In the genomic region with DNA sequence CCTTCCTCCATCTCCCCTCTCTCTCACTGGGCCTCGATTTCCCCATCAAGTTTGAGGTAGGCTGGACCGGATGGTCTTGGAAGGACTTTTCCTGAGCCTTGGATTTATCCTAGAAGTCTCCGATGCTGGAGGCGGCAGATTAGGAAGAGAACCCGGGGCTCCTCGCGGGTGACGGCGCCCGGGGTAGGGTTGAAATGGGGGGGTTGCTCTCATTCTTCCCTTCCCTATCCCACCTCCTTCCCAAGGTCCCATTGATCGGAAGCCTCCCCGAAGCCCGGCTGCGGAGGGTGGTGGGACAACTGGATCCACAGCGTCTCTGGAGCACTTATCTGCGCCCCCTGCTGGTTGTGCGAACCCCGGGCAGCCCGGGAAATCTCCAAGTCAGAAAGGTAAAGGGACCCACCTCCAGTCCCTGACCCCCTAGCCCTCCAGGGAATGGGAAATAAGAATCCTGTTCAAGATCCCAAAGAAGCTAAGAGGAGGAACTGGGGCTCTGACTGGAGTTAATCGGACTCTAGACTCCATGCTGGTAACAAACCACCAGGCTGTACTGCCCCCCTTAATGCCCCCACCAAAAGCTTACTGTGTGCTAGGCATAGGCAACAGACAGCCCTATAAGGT, we compare ENCODE assay signal across 8 cellular contexts. TPM values are rescaled to one million over a fixed set of nuclear protein-coding genes. Genes with fewer than 3 reads are reported as not detected.
A peak's percentile ranks its signal among the peaks of the same experiment; 100 is the strongest.
DNase-seq lines count a peak whose midpoint lies in the region; ATAC-seq, FAIRE-seq and TF ChIP-seq lines count a peak whose summit lies in the region.

No MANE protein-coding gene starts in this region.

- POLR2A ChIA-PET in Panc1 (lab: Charles Lee): interaction anchor here (0.8 to 1.5 kb wide), 2 partner anchors 14 to 76 kb away, joined by 3 read pairs; partner anchors contain the start of gene SIX5

- H3K4me2 ChIP-seq in neuronal stem cell (ENCODE audit: insufficient read depth, low read length, poor library complexity, severe bottlenecking): peak overlapping the region; percentile 92

- no CpG with 5 or more reads among the region's 20 CpGs for WGBS in neuronal stem cell (ENCODE audit: extremely low coverage in 2 of 2, insufficient read length in 2 of 2, insufficient replicate concordance in 1 of 2), 2 donors

- intact Hi-C loops in Panc1 (cut with micrococcal nuclease; ENCODE audit: unreplicated experiment): no loop called here

- no peak overlapping the region for H3K14ac ChIP-seq in neuronal stem cell (ENCODE audit: low read length)

- no peak for FAIRE-seq in frontal cortex (lab: Jason Lieb, UNC)

- in situ Hi-C loops in Panc1 (cut with HindIII; ENCODE audit: low pct_unique_long_range_greater_than_20kb, low sequenced_read_pairs): no loop called here

- H3K36me3 ChIP-seq in Panc1 (ENCODE audit: control insufficient read depth, insufficient read depth, low read length): peaks cover 4% of the 10 kb centered on the region; the same call in 1 of the 2 replicates
- peaks cover 15 to 45% of the 10 kb centered on the region in 2 donors for H3K36me3 ChIP-seq in neuronal stem cell (replicated peaks in 1 of 2; ENCODE audit: control insufficient read depth in 2 of 2, insufficient read depth in 2 of 2, low read length in 2 of 2)

- no peak overlapping the region for H2BK12ac ChIP-seq in neuronal stem cell (ENCODE audit: low read length)

- no peak overlapping the region for H2BK120ac ChIP-seq in neuronal stem cell (ENCODE audit: low read depth, low read length)

- peak; percentile 43 for DNase-seq in COR-L47 (lab: John Stamatoyannopoulos, UW)
- DNase-seq in HuH-7.5 (ENCODE audit: low spot score): peak; percentile 89
- DNase-seq in Panc1 (ENCODE audit: low read depth, low spot score): no peak
- DNase-seq in activated effector memory CD4-positive, alpha-beta T cell treated with anti-CD3 and anti-CD28 coated beads, Interleukin-2, amount 50 U/mL, for 16 hours: peak; percentile 92
- DNase-seq in frontal cortex (ENCODE audit: low spot score in 2 of 2): peak; percentile 51 to 69
- DNase-seq in neuronal stem cell (ENCODE audit: low spot score): no peak
- peak; percentile 74 for DNase-seq in superior temporal gyrus (ENCODE audit: extremely low spot score)

- H2BK15ac ChIP-seq in neuronal stem cell (ENCODE audit: low read length): no peak overlapping the region

- H3K27me3 ChIP-seq in Panc1 (ENCODE audit: control insufficient read depth, insufficient read depth, low read length) (no peaks in the 10 kb centered on the region), neuronal stem cell (ENCODE audit: control insufficient read depth in 3 of 3, insufficient read depth in 3 of 3, low read depth in 1 of 3, low read length in 3 of 3) (no peaks in the 10 kb centered on the region)

- no peak overlapping the region for H3K4ac ChIP-seq in neuronal stem cell (ENCODE audit: low read length)

- no peak overlapping the region for H3K23ac ChIP-seq in neuronal stem cell (ENCODE audit: low read depth, low read length, poor library complexity)

- ATAC-seq in Panc1 (0 out of 2 replicates have a peak, but pooled peaks have one; percentile 31), HG03097 (IDR thresholded peaks at IDR 0.05; ENCODE audit: low FRiP score, unreplicated experiment) (no peak)

- CTCF ChIA-PET in Panc1 (lab: Charles Lee): interaction anchor here (0.5 to 1.1 kb wide), 4 partner anchors 10 to 76 kb away, joined by 3 to 5 read pairs (median 4); partner anchors contain the start of gene SIX5

- no peak overlapping the region for H2BK5ac ChIP-seq in neuronal stem cell (ENCODE audit: low read length)

- H3K79me1 ChIP-seq in neuronal stem cell (ENCODE audit: low read depth, low read length): peaks cover 5% of the 10 kb centered on the region

- H3K4me3 ChIP-seq in Panc1 (ENCODE audit: low read depth in 2 of 2, low read length in 2 of 2) (peak overlapping the region; percentile 73 to 74), neuronal stem cell (ENCODE audit: low read length in 2 of 2) (peak overlapping the region; percentile 58 to 97)

- no peak overlapping the region for H4K8ac ChIP-seq in neuronal stem cell (ENCODE audit: low read depth, low read length)

- peak; percentile 93 for TF ChIP-seq CTCF in Panc1 (IDR thresholded peaks at IDR 0.05)

- peak overlapping the region; percentile 72 for H3K18ac ChIP-seq in neuronal stem cell (ENCODE audit: low read length)

- BruUV-seq in Panc1 (replicated peaks; lab: Mats Ljungman, UMichigan): TSS peak; percentile 82

- H2AK5ac ChIP-seq in neuronal stem cell (ENCODE audit: low read depth, low read length): no peak overlapping the region

- peak overlapping the region; percentile 93 for H3K9ac ChIP-seq in neuronal stem cell (ENCODE audit: low read depth, low read length, poor library complexity)

- H3K4me1 ChIP-seq in Panc1 (ENCODE audit: control insufficient read depth, insufficient read depth, low read length) (no peaks in the 10 kb centered on the region), neuronal stem cell (ENCODE audit: control insufficient read depth in 2 of 2, insufficient read depth in 1 of 2, low read depth in 1 of 2, low read length in 2 of 2) (peaks cover 2 to 3% of the 10 kb centered on the region in 2 donors)

- H4K91ac ChIP-seq in neuronal stem cell (ENCODE audit: low read depth, low read length, poor library complexity): no peak overlapping the region

- H2AFZ ChIP-seq in neuronal stem cell (ENCODE audit: low read length): peak overlapping the region; percentile 89

- peak overlapping the region; percentile 82 for H3K27ac ChIP-seq in Panc1 (ENCODE audit: low read length)
- peak overlapping the region; percentile 64 for H3K27ac ChIP-seq in neuronal stem cell (replicated peaks; ENCODE audit: low read length)

- H3K9me3 ChIP-seq in Panc1 (ENCODE audit: control insufficient read depth, insufficient read depth, low read depth, low read length) (no peaks in the 10 kb centered on the region), neuronal stem cell (replicated peaks in 1 of 2; ENCODE audit: control insufficient read depth in 2 of 2, insufficient read depth in 1 of 2, low read depth in 1 of 2, low read length in 2 of 2) (no peaks in the 10 kb centered on the region)

RNA-seq across cellular contexts. Expression of gene QPCTL, which starts 0.8 kb away (rescaled TPM):
- total RNA-seq in Panc1 (2021; ENCODE audit: unreplicated experiment): 19.4 TPM
- 20.4 TPM for polyA plus RNA-seq in Panc1 (2012; ENCODE audit: insufficient read length)
- 8.2 TPM for total RNA-seq in frontal cortex
- 9.8 TPM for polyA plus RNA-seq in neuronal stem cell (2013, experiment 1 of 2)
- polyA plus RNA-seq in neuronal stem cell (2013, experiment 2 of 2): 10.3 TPM

RNA-seq across cellular contexts. Expression of gene SNRPD2, which starts 1.5 kb away (rescaled TPM):
- total RNA-seq in Panc1 (2021; ENCODE audit: unreplicated experiment) (496 TPM), frontal cortex (157 TPM)
- 674 TPM for polyA plus RNA-seq in Panc1 (2012; ENCODE audit: insufficient read length)
- polyA plus RNA-seq in neuronal stem cell (2013, experiment 1 of 2): 2,162 TPM
- 2,125 TPM for polyA plus RNA-seq in neuronal stem cell (2013, experiment 2 of 2)

RNA-seq across cellular contexts. Expression of gene GIPR, which starts 25.3 kb away (rescaled TPM):
- total RNA-seq in Panc1 (2021; ENCODE audit: unreplicated experiment): 2.0 TPM
- polyA plus RNA-seq in Panc1 (2012; ENCODE audit: insufficient read length): 1.9 TPM
- total RNA-seq in frontal cortex: 0.41 TPM
- 0.17 TPM for polyA plus RNA-seq in neuronal stem cell (2013, experiment 1 of 2)
- 0.03 TPM for polyA plus RNA-seq in neuronal stem cell (2013, experiment 2 of 2)

RNA-seq across cellular contexts. Expression of gene FBXO46, which starts 37.4 kb away (rescaled TPM):
- total RNA-seq in Panc1 (2021; ENCODE audit: unreplicated experiment) (25.1 TPM), frontal cortex (13.9 TPM)
- polyA plus RNA-seq in Panc1 (2012; ENCODE audit: insufficient read length): 11.6 TPM
- polyA plus RNA-seq in neuronal stem cell (2013, experiment 1 of 2): 16.9 TPM
- polyA plus RNA-seq in neuronal stem cell (2013, experiment 2 of 2): 17.4 TPM

RNA-seq across cellular contexts. Expression of gene MEIOSIN, which starts 40.0 kb away (rescaled TPM):
- not detected for total RNA-seq in Panc1 (2021; ENCODE audit: unreplicated experiment)
- polyA plus RNA-seq in Panc1 (2012; ENCODE audit: insufficient read length): not detected
- not detected for total RNA-seq in frontal cortex
- 0.01 TPM for polyA plus RNA-seq in neuronal stem cell (2013, experiment 1 of 2)
- 0.03 TPM for polyA plus RNA-seq in neuronal stem cell (2013, experiment 2 of 2)

Comparison
In these comparisons a context has a peak if more than half of its experiments do, and no peak if none do; other contexts are left out.
1. DNase-seq: peak in COR-L47 (single experiment), HuH-7.5 (single experiment), activated effector memory CD4-positive, alpha-beta T cell treated with anti-CD3 and anti-CD28 coated beads, Interleukin-2, amount 50 U/mL, for 16 hours (single experiment), frontal cortex (2 of 2) and superior temporal gyrus (single experiment); none in Panc1 (single experiment) and neuronal stem cell (single experiment).